ENCODE assay signal across 8 cellular contexts in genomic region chr13:102774210-102774560, GRCh38. TPM values are rescaled to one million over a fixed set of nuclear protein-coding genes. Genes with fewer than 3 reads are reported as not detected.
DNase-seq lines count a peak whose midpoint lies in the region; ATAC-seq lines count a peak whose summit lies in the region.

No MANE protein-coding gene starts in this region.

- H3K27ac ChIP-seq in HUES64 (ENCODE audit: low read depth, low read length): no peak overlapping the region
- no peak overlapping the region for H3K27ac ChIP-seq in iPS-18a (ENCODE audit: low read length)
- H3K27ac ChIP-seq in stomach smooth muscle (ENCODE audit: low read length): peak overlapping the region; percentile 75

- 95% methylated on average over 26 of the region's 26 CpGs for WGBS in HUES64

- no peaks in the 10 kb centered on the region for H3K36me3 ChIP-seq in HUES64 (ENCODE audit: insufficient read depth, low read length)
- H3K36me3 ChIP-seq in iPS-18a (ENCODE audit: control insufficient read depth, low read depth, low read length): no peaks in the 10 kb centered on the region
- no peaks in the 10 kb centered on the region for H3K36me3 ChIP-seq in stomach smooth muscle (ENCODE audit: control insufficient read depth in 2 of 2, insufficient read depth in 2 of 2, low read length in 2 of 2)

- H3K36me3 Mint-ChIP-seq in activated naive CD4-positive, alpha-beta T cell treated with anti-CD3 and anti-CD28 coated beads, Interleukin-2, amount 50 U/mL, for 72 hours: peaks cover 18 to 24% of the 10 kb centered on the region in 2 donors

- H3K9me3 ChIP-seq in HUES64 (ENCODE audit: insufficient read depth, low read depth, low read length): no peaks in the 10 kb centered on the region
- H3K9me3 ChIP-seq in iPS-18a (ENCODE audit: control insufficient read depth, low read depth, low read length): no peaks in the 10 kb centered on the region
- H3K9me3 ChIP-seq in stomach smooth muscle (ENCODE audit: control insufficient read depth in 2 of 2, low read length in 2 of 2): no peaks in the 10 kb centered on the region

- H3K9me3 Mint-ChIP-seq in activated naive CD4-positive, alpha-beta T cell treated with anti-CD3 and anti-CD28 coated beads, Interleukin-2, amount 50 U/mL, for 72 hours: no peaks in the 10 kb centered on the region

- DNase-seq in activated naive CD4-positive, alpha-beta T cell treated with anti-CD3 and anti-CD28 coated beads, Interleukin-2, amount 50 U/mL, for 72 hours (ENCODE audit: low spot score in 2 of 2): no peak
- DNase-seq in AG08396 (ENCODE audit: low spot score) (no peak), SIG-M5 (lab: John Stamatoyannopoulos, UW) (no peak)

- peak overlapping the region; percentile 82 for H3K4me3 ChIP-seq in HUES64 (ENCODE audit: low read length)
- peak overlapping the region; percentile 85 for H3K4me3 ChIP-seq in iPS-18a (ENCODE audit: low read length)
- H3K4me3 ChIP-seq in stomach smooth muscle (ENCODE audit: low read length in 2 of 2): peak overlapping the region; percentile 64 to 90

- peaks cover 21% of the 10 kb centered on the region for H3K27me3 ChIP-seq in HUES64 (ENCODE audit: insufficient read depth, low read length)
- H3K27me3 ChIP-seq in iPS-18a (ENCODE audit: control insufficient read depth, insufficient read depth, low read length): peaks cover 23% of the 10 kb centered on the region
- H3K27me3 ChIP-seq in stomach smooth muscle (ENCODE audit: control insufficient read depth in 1 of 2, insufficient read depth in 2 of 2, low read length in 2 of 2): no peaks in the 10 kb centered on the region

- peak overlapping the region; percentile 0; the same call in 1 of the 2 replicates for H3K9ac ChIP-seq in HUES64 (ENCODE audit: low read depth, low read length)
- H3K9ac ChIP-seq in iPS-18a (ENCODE audit: low read length): no peak overlapping the region
- H3K9ac ChIP-seq in stomach smooth muscle (ENCODE audit: low read length in 2 of 2): peak overlapping the region; percentile 69 to 91

- peak overlapping the region; percentile 70 to 93 for H3K27ac Mint-ChIP-seq in activated naive CD4-positive, alpha-beta T cell treated with anti-CD3 and anti-CD28 coated beads, Interleukin-2, amount 50 U/mL, for 72 hours

- H3K4me1 ChIP-seq in HUES64 (ENCODE audit: insufficient read depth, low read length) (no peaks in the 10 kb centered on the region), iPS-18a (ENCODE audit: control insufficient read depth, low read depth, low read length) (no peaks in the 10 kb centered on the region), stomach smooth muscle (ENCODE audit: control insufficient read depth, insufficient read depth, low read length) (peaks cover 10% of the 10 kb centered on the region)

- ATAC-seq in activated naive CD4-positive, alpha-beta T cell treated with anti-CD3 and anti-CD28 coated beads, Interleukin-2, amount 50 U/mL, for 72 hours: no peak
- no peak for ATAC-seq in HG02759 (IDR thresholded peaks at IDR 0.05; ENCODE audit: unreplicated experiment)
- ATAC-seq in HG03025 (IDR thresholded peaks at IDR 0.05; ENCODE audit: low FRiP score, unreplicated experiment): no peak

RNA-seq across cellular contexts. Expression of gene TEX30, which starts 0.6 kb away (rescaled TPM):
- 12.2 TPM for polyA plus RNA-seq in HUES64 (2013, experiment 1 of 2)
- polyA plus RNA-seq in HUES64 (2013, experiment 2 of 2): 16.2 TPM
- 10 to 100 TPM; 17.4 to 23.4 TPM for total RNA-seq in activated naive CD4-positive, alpha-beta T cell treated with anti-CD3 and anti-CD28 coated beads, Interleukin-2, amount 50 U/mL, for 72 hours

RNA-seq across cellular contexts. Expression of gene POGLUT2, which starts 24.6 kb away (rescaled TPM):
- polyA plus RNA-seq in HUES64 (2013, experiment 1 of 2): 17.0 TPM
- 18.8 TPM for polyA plus RNA-seq in HUES64 (2013, experiment 2 of 2)
- total RNA-seq in activated naive CD4-positive, alpha-beta T cell treated with anti-CD3 and anti-CD28 coated beads, Interleukin-2, amount 50 U/mL, for 72 hours: 1 to 10 TPM; 1.8 to 4.3 TPM

RNA-seq across cellular contexts. Expression of gene BIVM, which starts 24.7 kb away (rescaled TPM):
- 3.6 TPM for polyA plus RNA-seq in HUES64 (2013, experiment 1 of 2)
- 4.9 TPM for polyA plus RNA-seq in HUES64 (2013, experiment 2 of 2)
- 10 to 100 TPM in 1 of 2 donors, 1 to 10 TPM in 1; 4.6 to 17.9 TPM for total RNA-seq in activated naive CD4-positive, alpha-beta T cell treated with anti-CD3 and anti-CD28 coated beads, Interleukin-2, amount 50 U/mL, for 72 hours
